In the genomic region with DNA sequence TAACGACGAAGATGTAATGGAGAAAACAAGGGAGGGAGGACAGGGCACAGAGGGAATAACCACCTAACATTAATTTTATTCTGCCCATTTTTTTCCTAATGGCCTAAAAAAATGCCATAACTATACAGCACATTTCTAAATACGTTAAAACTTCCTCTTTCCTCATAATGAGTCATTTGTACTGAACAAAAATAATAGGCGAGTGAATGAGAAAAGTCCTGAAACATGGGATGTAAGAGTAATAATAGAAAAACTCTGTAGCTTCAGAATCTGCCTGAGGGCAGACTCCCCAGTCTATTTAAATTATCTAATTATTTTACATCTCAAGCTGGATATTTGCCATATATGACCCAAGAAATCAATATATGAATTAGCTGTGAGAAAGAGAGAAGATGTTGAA, we compare ENCODE assay signal across 26 cellular contexts.
A peak's percentile ranks its signal among the peaks of the same experiment; 100 is the strongest.
DNase-seq lines count a peak whose midpoint lies in the region; ATAC-seq, FAIRE-seq and TF ChIP-seq lines count a peak whose summit lies in the region.
"Had no signal": no experiment of that assay in that cellular context is flagged by ENCODE, and none has a peak within 500 bp of the region (broad histone marks: within the 10 kb centered on the region; RNA-seq: fewer than 3 reads in every experiment).

No MANE protein-coding gene starts in this region.

- peak overlapping the region; percentile 92 for H3K27ac ChIP-seq in RWPE2 (ENCODE audit: poor library complexity, severe bottlenecking)
- peak overlapping the region; percentile 95 for H3K27ac ChIP-seq in smooth muscle cell (ENCODE audit: low read depth)
- H3K27ac ChIP-seq: coronary artery, left ventricle myocardium inferior, suprapubic skin, uterus, WERI-Rb-1 had no signal

- no peaks in the 10 kb centered on the region for H4K20me1 ChIP-seq in smooth muscle cell (ENCODE audit: low read depth)
- H4K20me1 ChIP-seq: BLaER1 treated with 17β-estradiol and CSF1 and Interleukin-3, amounts not matched to agents 10 nM and 100 nM had no signal

- H3K4me1 ChIP-seq in RWPE2 (ENCODE audit: insufficient read depth, poor library complexity, severe bottlenecking) (peaks cover 51% of the 10 kb centered on the region), smooth muscle cell (ENCODE audit: low read depth) (peaks cover 7% of the 10 kb centered on the region)
- H3K4me1 ChIP-seq: left ventricle myocardium inferior, suprapubic skin, uterus had no signal

- H3K9me3 ChIP-seq in RWPE2 (ENCODE audit: severe bottlenecking) = no peaks in the 10 kb centered on the region
- H3K9me3 ChIP-seq in smooth muscle cell (replicated peaks; ENCODE audit: low read depth) = no peaks in the 10 kb centered on the region
- H3K9me3 ChIP-seq: left ventricle myocardium inferior, MG63, mucosa of descending colon, SJCRH30, suprapubic skin, uterus had no signal

- 75% methylated on average over 4 of the region's 4 CpGs for WGBS in smooth muscle cell (ENCODE audit: low lambda C conversion rate)

- peak; percentile 13 for DNase-seq in SKM-1 treated with dmso at 0.1 percent for 144 hours (lab: John Stamatoyannopoulos, UW; ENCODE audit: unreplicated experiment)
- DNase-seq in SKM-1 (lab: John Stamatoyannopoulos, UW; ENCODE audit: unreplicated experiment) = no peak
- DNase-seq in RWPE2 (ENCODE audit: low spot score) = no peak
- peak; percentile 58 for DNase-seq in fibroblast of pulmonary artery (ENCODE audit: low read depth)
- DNase-seq in smooth muscle cell (lab: John Stamatoyannopoulos, UW; ENCODE audit: unreplicated experiment) = no peak
- no peak for DNase-seq in COR-L47 (lab: John Stamatoyannopoulos, UW)
- no peak for DNase-seq in RCC 7860 (ENCODE audit: low spot score)
- DNase-seq: activated CD4-positive, alpha-beta memory T cell treated with anti-CD3 and anti-CD28 coated beads for 36 hours; activated naive CD4-positive, alpha-beta T cell treated with anti-CD3 and anti-CD28 coated beads for 36 hours; activated T-cell treated with anti-CD3 and anti-CD28 coated beads, Interleukin-2, amount 50 U/mL, for 1 hour; aorta; H7; left ventricle myocardium inferior; MG63; mucosa of descending colon; NCI-H1694 treated with DMSO at 0.1 percent for 48 hours; SJCRH30; uterus; WERI-Rb-1 had no signal

- peak; percentile 69 for ATAC-seq in RWPE2 (ENCODE audit: low read depth)
- no peak for ATAC-seq in GM18498 (IDR thresholded peaks at IDR 0.05; ENCODE audit: unreplicated experiment)
- ATAC-seq: GM12878, HepG2, mucosa of descending colon had no signal

- H3K79me2 ChIP-seq in smooth muscle cell (ENCODE audit: low read depth) = no peaks in the 10 kb centered on the region

- H3K36me3 ChIP-seq in RWPE2 (ENCODE audit: low read depth) (no peaks in the 10 kb centered on the region), smooth muscle cell (ENCODE audit: low read depth) (no peaks in the 10 kb centered on the region)
- H3K36me3 ChIP-seq: BLaER1 treated with 17β-estradiol and CSF1 and Interleukin-3, amounts not matched to agents 10 nM and 100 nM; left ventricle myocardium inferior; MG63; SJCRH30; suprapubic skin; uterus; WERI-Rb-1 had no signal

- H2AFZ ChIP-seq in smooth muscle cell (ENCODE audit: low read depth) = no peak overlapping the region

- no peak overlapping the region for H3K4me2 ChIP-seq in smooth muscle cell

- peaks cover 15% of the 10 kb centered on the region for H3F3A ChIP-seq in smooth muscle cell (ENCODE audit: low read depth)

- no peak overlapping the region for H3K9ac ChIP-seq in smooth muscle cell (ENCODE audit: low read depth)
- H3K9ac ChIP-seq: BLaER1 treated with 17β-estradiol and CSF1 and Interleukin-3, amounts not matched to agents 10 nM and 100 nM had no signal

- H3K4me3 ChIP-seq in RWPE2 (ENCODE audit: severe bottlenecking) = no peak overlapping the region
- H3K4me3 ChIP-seq in fibroblast of pulmonary artery (replicated peaks; ENCODE audit: low read depth, low read length) = no peak overlapping the region
- H3K4me3 ChIP-seq in smooth muscle cell = no peak overlapping the region
- H3K4me3 ChIP-seq: BLaER1 treated with 17β-estradiol and CSF1 and Interleukin-3, amounts not matched to agents 10 nM and 100 nM; coronary artery; GM12878; left ventricle myocardium inferior; MG63; mucosa of descending colon; SJCRH30; suprapubic skin; uterus had no signal

- TF ChIP-seq CTCF in RWPE2 (IDR thresholded peaks at IDR 0.05; ENCODE audit: poor library complexity, severe bottlenecking) (no peak), fibroblast of pulmonary artery (IDR thresholded peaks at IDR 0.05; ENCODE audit: low read length, missing control alignments) (no peak), smooth muscle cell (IDR thresholded peaks at IDR 0.05; ENCODE audit: borderline replicate concordance, insufficient read depth, poor library complexity, severe bottlenecking) (no peak)

- FAIRE-seq in RCC 7860 (lab: Jason Lieb, UNC) = no peak
- FAIRE-seq: A204.1, GM12878, HepG2 had no signal

- H3K27me3 ChIP-seq in RWPE2 (ENCODE audit: insufficient read depth, poor library complexity, severe bottlenecking) = no peaks in the 10 kb centered on the region
- no peaks in the 10 kb centered on the region for H3K27me3 ChIP-seq in smooth muscle cell (ENCODE audit: low read depth)
- H3K27me3 ChIP-seq: BLaER1 treated with 17β-estradiol and CSF1 and Interleukin-3, amounts not matched to agents 10 nM and 100 nM; MG63; SJCRH30; suprapubic skin; uterus had no signal

Comparison
In these comparisons a context has a peak if more than half of its experiments do, and no peak if none do; other contexts are left out.
1. DNase-seq: peak in SKM-1 treated with dmso at 0.1 percent for 144 hours (single experiment) and fibroblast of pulmonary artery (single experiment); none in SKM-1 (single experiment), RWPE2 (single experiment), smooth muscle cell (single experiment), COR-L47 (single experiment) and RCC 7860 (single experiment).